Comparison of ENCODE assay signal across 24 cellular contexts in genomic region chr16:89795676-89796075, GRCh38.
"Had no signal": no experiment of that assay in that cellular context is flagged by ENCODE, and none has a peak within 500 bp of the region (broad histone marks: within the 10 kb centered on the region; RNA-seq: fewer than 3 reads in every experiment).

No MANE protein-coding gene starts in this region.

- DNase-seq: activated CD4-positive, alpha-beta T cell treated with anti-CD3 and anti-CD28 coated beads, Interleukin-2, amount 10 ng/mL, durations not matched to agents 7 days and 5 days; activated CD8-positive, alpha-beta T cell treated with anti-CD3 and anti-CD28 coated beads for 36 hours; activated T-cell treated with anti-CD3 and anti-CD28 coated beads, Interleukin-2, amount 50 U/mL, for 48 hours; dermis blood vessel endothelial cell; effector CD4-positive, alpha-beta T cell; left ventricle myocardium inferior; ovary; retina; stimulated activated CD4-positive, alpha-beta T cell treated with anti-CD3 and anti-CD28 coated beads, Interleukin-12 subunit alpha, Interleukin-12 subunit beta, amount 100 ng/mL, for 4 hours; stimulated activated CD4-positive, alpha-beta T cell treated with anti-CD3 and anti-CD28 coated beads, Interleukin-4, amount 100 ng/mL, for 1 hour; T-cell; uterus had no signal

- H3K4me3 Mint-ChIP-seq: activated CD4-positive, alpha-beta T cell treated with anti-CD3 and anti-CD28 coated beads, Interleukin-2, amount 10 ng/mL, durations not matched to agents 7 days and 5 days; activated CD8-positive, alpha-beta T cell treated with anti-CD3 and anti-CD28 coated beads for 36 hours; activated naive CD8-positive, alpha-beta T cell; nephron; stimulated activated naive CD8-positive, alpha-beta T cell treated with anti-CD3 and anti-CD28 coated beads, Interleukin-15, Interleukin-2, amounts not matched to agents 100 ng/mL and 50 ng/mL, for 24 hours; T-cell; type B pancreatic cell had no signal

- H3K4me1 Mint-ChIP-seq: nephron had no signal

- H3K9me3 ChIP-seq: left ventricle myocardium inferior, mucosa of descending colon, ovary, prostate gland, uterus had no signal

- ATAC-seq: activated CD4-positive, CD25-positive, alpha-beta regulatory T cell treated with anti-CD3 and anti-CD28 coated beads, Interleukin-2, amount 50 U/mL, for 24 hours; activated CD8-positive, alpha-beta T cell treated with anti-CD3 and anti-CD28 coated beads for 36 hours; sciatic nerve; T-cell had no signal

- H3K27me3 Mint-ChIP-seq: activated CD4-positive, alpha-beta T cell treated with anti-CD3 and anti-CD28 coated beads, Interleukin-2, amount 10 ng/mL, durations not matched to agents 7 days and 5 days; activated CD8-positive, alpha-beta T cell treated with anti-CD3 and anti-CD28 coated beads for 36 hours; activated naive CD8-positive, alpha-beta T cell; stimulated activated naive CD8-positive, alpha-beta T cell treated with anti-CD3 and anti-CD28 coated beads, Interleukin-15, Interleukin-2, amounts not matched to agents 100 ng/mL and 50 ng/mL, for 24 hours; T-cell; type B pancreatic cell had no signal

- H3K36me3 Mint-ChIP-seq: T-cell had no signal

- H3K27ac Mint-ChIP-seq: activated CD4-positive, alpha-beta T cell treated with anti-CD3 and anti-CD28 coated beads, Interleukin-2, amount 10 ng/mL, durations not matched to agents 7 days and 5 days; activated CD8-positive, alpha-beta T cell treated with anti-CD3 and anti-CD28 coated beads for 36 hours; activated naive CD8-positive, alpha-beta T cell; activated T-helper 2 cell treated with anti-CD3 and anti-CD28 coated beads, Interferon-gamma antibody, Interleukin-2, Interleukin-4, amounts not matched to agents 10 μg/mL and 5 μg/mL and 100 μg/mL, durations not matched to agents 14 hours and 24 hours and 36 hours; nephron; stimulated activated naive CD8-positive, alpha-beta T cell treated with anti-CD3 and anti-CD28 coated beads, Interleukin-15, Interleukin-2, amounts not matched to agents 100 ng/mL and 50 ng/mL, for 24 hours; T-cell; type B pancreatic cell had no signal

- H3K4me1 ChIP-seq: prostate gland, uterus had no signal

- H3K27ac ChIP-seq: epithelial cell of prostate, left ventricle myocardium inferior, ovary, prostate gland, skin epidermis, uterus, VCaP had no signal

- H3K27me3 ChIP-seq: ovary, uterus had no signal

- H3K9me3 Mint-ChIP-seq: activated CD4-positive, alpha-beta T cell treated with anti-CD3 and anti-CD28 coated beads, Interleukin-2, amount 10 ng/mL, durations not matched to agents 7 days and 5 days; activated CD8-positive, alpha-beta T cell treated with anti-CD3 and anti-CD28 coated beads for 36 hours; activated T-helper 2 cell treated with anti-CD3 and anti-CD28 coated beads, Interferon-gamma antibody, Interleukin-2, Interleukin-4, amounts not matched to agents 10 μg/mL and 5 μg/mL and 100 μg/mL, durations not matched to agents 14 hours and 24 hours and 36 hours; nephron; stimulated activated naive CD8-positive, alpha-beta T cell treated with anti-CD3 and anti-CD28 coated beads, Interleukin-15, Interleukin-2, amounts not matched to agents 100 ng/mL and 50 ng/mL, for 24 hours; T-cell; type B pancreatic cell had no signal
